ENCODE assay signal across 18 cellular contexts in genomic region chr13:79543883-79544282, GRCh38.
"Had no signal": no experiment of that assay in that cellular context is flagged by ENCODE, and none has a peak within 500 bp of the region (broad histone marks: within the 10 kb centered on the region; RNA-seq: fewer than 3 reads in every experiment).

No MANE protein-coding gene starts in this region.

- H3K9me3 Mint-ChIP-seq: effector memory CD8-positive, alpha-beta T cell; immature natural killer cell; naive B cell had no signal

- H3K4me1 Mint-ChIP-seq: naive B cell had no signal

- H3K27ac Mint-ChIP-seq: effector memory CD8-positive, alpha-beta T cell; immature natural killer cell; naive B cell had no signal

- ATAC-seq: effector memory CD8-positive, alpha-beta T cell; gastroesophageal sphincter; left cardiac atrium; sciatic nerve had no signal

- H3K27me3 ChIP-seq: esophagus squamous epithelium, gastroesophageal sphincter, stomach, transverse colon had no signal

- H3K27ac ChIP-seq: esophagus squamous epithelium, gastroesophageal sphincter, left ventricle myocardium inferior, stomach, thoracic aorta, transverse colon had no signal

- H3K4me3 Mint-ChIP-seq: effector memory CD8-positive, alpha-beta T cell; immature natural killer cell; naive B cell had no signal

- DNase-seq: effector memory CD8-positive, alpha-beta T cell; esophagus squamous epithelium; foreskin fibroblast; glutamatergic neuron; immature natural killer cell; left cardiac atrium; left ventricle myocardium inferior; mesenchymal stem cell; naive B cell; posterior cingulate gyrus; stimulated activated naive CD4-positive, alpha-beta T cell; stomach; substantia nigra; transverse colon had no signal

- H3K27me3 Mint-ChIP-seq: effector memory CD8-positive, alpha-beta T cell; naive B cell had no signal

- H3K4me3 ChIP-seq: esophagus squamous epithelium, gastroesophageal sphincter, left ventricle myocardium inferior, lung, stomach, thoracic aorta, transverse colon had no signal

- H3K9me3 ChIP-seq: esophagus squamous epithelium, gastroesophageal sphincter, left ventricle myocardium inferior, stomach, thoracic aorta, transverse colon had no signal

- H3K4me1 ChIP-seq: gastroesophageal sphincter had no signal

- H3K36me3 Mint-ChIP-seq: immature natural killer cell, naive B cell had no signal

- H3K36me3 ChIP-seq: gastroesophageal sphincter, left ventricle myocardium inferior, thoracic aorta, transverse colon had no signal
